8 cellular contexts compared by ENCODE assay signal in the genomic region with DNA sequence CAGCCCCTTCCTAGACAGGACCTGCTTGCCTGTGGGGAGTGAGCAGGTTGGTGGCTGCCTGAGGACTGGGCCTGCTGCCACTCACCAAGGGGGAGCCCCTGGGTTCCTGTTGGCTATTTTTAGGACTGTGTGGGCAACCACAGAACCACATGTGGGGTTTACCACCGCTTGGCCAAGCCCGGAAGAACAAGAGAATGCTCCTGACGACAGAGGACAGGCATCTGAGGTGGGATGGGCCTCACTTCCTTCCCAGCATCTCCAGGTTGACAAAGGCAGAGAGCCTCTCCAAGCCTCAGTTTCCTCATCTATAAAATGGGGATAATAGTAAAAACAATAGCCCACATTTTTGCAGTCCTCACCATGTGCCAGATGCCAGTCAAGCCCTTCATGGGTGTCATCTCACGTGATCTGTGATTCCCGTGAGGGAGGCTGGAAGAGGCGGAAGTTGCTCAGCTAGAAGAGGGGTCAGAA. TPM values are rescaled to one million over a fixed set of nuclear protein-coding genes. Genes with fewer than 3 reads are reported as not detected.
DNase-seq lines count a peak whose midpoint lies in the region; ATAC-seq lines count a peak whose summit lies in the region.

No MANE protein-coding gene starts in this region.

- H3K36me3 Mint-ChIP-seq in T-helper 17 cell (ENCODE audit: low read depth), result no peaks in the 10 kb centered on the region

- H3K9me3 ChIP-seq in T-helper 17 cell (ENCODE audit: control insufficient read depth, low read length, poor library complexity, severe bottlenecking), result no peaks in the 10 kb centered on the region

- no peak overlapping the region for H3K27ac Mint-ChIP-seq in T-helper 17 cell

- no peak overlapping the region for H3K4me3 Mint-ChIP-seq in T-helper 17 cell

- H3K4me1 Mint-ChIP-seq in T-helper 17 cell, result peaks cover 23% of the 10 kb centered on the region

- peak; percentile 54 to 66 for DNase-seq in AML-193 (lab: John Stamatoyannopoulos, UW)
- DNase-seq in T-helper 17 cell, result no peak
- DNase-seq in medulla oblongata (ENCODE audit: extremely low spot score), result peak; percentile 31
- no peak for DNase-seq in SHP77 (lab: John Stamatoyannopoulos, UW)
- DNase-seq in NCI-H2107 (lab: John Stamatoyannopoulos, UW), result no peak
- no peak for DNase-seq in midbrain (lab: John Stamatoyannopoulos, UW)

- H3K27me3 Mint-ChIP-seq in T-helper 17 cell, result peaks cover 7% of the 10 kb centered on the region

- peak; percentile 82 for ATAC-seq in GM19025 (IDR thresholded peaks at IDR 0.05; ENCODE audit: low read depth, unreplicated experiment)
- peak; percentile 88 for ATAC-seq in HG03108 (IDR thresholded peaks at IDR 0.05; ENCODE audit: unreplicated experiment)
- ATAC-seq in T-helper 17 cell, result peak; percentile 55

RNA-seq across cellular contexts. Expression of gene LRRC32, which starts 43.6 kb away (rescaled TPM):
- total RNA-seq in T-helper 17 cell, result 10 to 100 TPM in 1 of 2 donors, 1 to 10 TPM in 1; 3.2 to 11.5 TPM

Comparison
In these comparisons a context has a peak if more than half of its experiments do, and no peak if none do; other contexts are left out.
1. DNase-seq: peak in AML-193 (2 of 2) and medulla oblongata (single experiment); none in T-helper 17 cell (0 of 3), SHP77 (0 of 2), NCI-H2107 (single experiment) and midbrain (single experiment).
2. Peak in every context shown above with its lines, with median percentiles within 50 percentile points of each other: ATAC-seq.